Comparison of ENCODE assay signal across 23 cellular contexts in the genomic region with DNA sequence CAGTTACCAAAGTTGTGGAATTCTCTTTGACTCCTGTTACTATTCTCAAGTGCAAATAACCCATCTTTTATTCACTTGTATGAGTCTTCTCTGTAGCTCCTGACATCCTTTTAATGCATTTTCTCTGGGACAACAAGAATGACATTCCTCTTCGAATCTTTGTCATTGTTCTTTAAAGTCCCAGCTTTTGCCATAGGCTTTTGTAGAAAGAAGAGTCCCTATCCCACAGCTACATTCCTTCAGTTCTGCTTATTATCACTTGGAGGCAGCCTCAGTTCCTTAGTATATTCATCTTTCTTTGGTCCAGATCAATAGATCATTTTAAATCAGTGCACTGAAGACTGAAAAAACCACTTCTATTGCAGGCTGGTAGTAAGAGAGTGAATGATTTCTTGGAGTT.
"Had no signal": no experiment of that assay in that cellular context is flagged by ENCODE, and none has a peak within 500 bp of the region (broad histone marks: within the 10 kb centered on the region; RNA-seq: fewer than 3 reads in every experiment).

No MANE protein-coding gene starts in this region.

- H3K27ac Mint-ChIP-seq: naive B cell, nephron, type B pancreatic cell had no signal

- H3K36me3 ChIP-seq: gastrocnemius medialis, heart right ventricle, ovary, right atrium auricular region, sigmoid colon, suprapubic skin, thyroid gland had no signal

- H3K27me3 Mint-ChIP-seq: type B pancreatic cell had no signal

- DNase-seq: effector CD4-positive, alpha-beta T cell; gastrocnemius medialis; heart right ventricle; hypothalamus; left colon; left ventricle myocardium superior; mesenchymal stem cell; naive B cell; nucleus accumbens; ovary; sigmoid colon; stimulated activated CD4-positive, alpha-beta T cell treated with anti-CD3 and anti-CD28 coated beads, Interleukin-12 subunit alpha, Interleukin-12 subunit beta, amount 100 ng/mL, for 4 hours; stimulated activated CD4-positive, alpha-beta T cell treated with anti-CD3 and anti-CD28 coated beads, Interleukin-2, amount 100 ng/mL, for 48 hours; stimulated activated naive CD4-positive, alpha-beta T cell treated with Interleukin-2 at 50 U/mL for 16 hours; thyroid gland had no signal

- H3K4me3 Mint-ChIP-seq: naive B cell, nephron, type B pancreatic cell had no signal

- H3K4me3 ChIP-seq: coronary artery, gastrocnemius medialis, heart right ventricle, lung, ovary, right atrium auricular region, sigmoid colon, skin epidermis, suprapubic skin, thyroid gland had no signal

- H3K4me1 Mint-ChIP-seq: naive B cell, nephron had no signal

- H3K36me3 Mint-ChIP-seq: naive B cell, type B pancreatic cell had no signal

- H3K9me3 ChIP-seq: gastrocnemius medialis, heart right ventricle, ovary, right atrium auricular region, sigmoid colon, suprapubic skin, thyroid gland had no signal

- H3K27me3 ChIP-seq: gastrocnemius medialis, heart right ventricle, ovary, right atrium auricular region, sigmoid colon, suprapubic skin, thyroid gland had no signal

- ATAC-seq: esophagus mucosa, gastrocnemius medialis, heart right ventricle, left colon, left ventricle myocardium superior had no signal

- H3K9me3 Mint-ChIP-seq: naive B cell, nephron, type B pancreatic cell had no signal

- H3K4me1 ChIP-seq: gastrocnemius medialis, right atrium auricular region, sigmoid colon, suprapubic skin, thyroid gland had no signal
